8 cellular contexts compared by ENCODE assay signal in genomic region chr14:24441904-24442239, GRCh38. TPM values are rescaled to one million over a fixed set of nuclear protein-coding genes. Genes with fewer than 3 reads are reported as not detected.
A peak's percentile ranks its signal among the peaks of the same experiment; 100 is the strongest.
DNase-seq lines count a peak whose midpoint lies in the region; ATAC-seq and TF ChIP-seq lines count a peak whose summit lies in the region.

No MANE protein-coding gene starts in this region.

- H3K36me3 Mint-ChIP-seq in activated naive CD4-positive, alpha-beta T cell treated with anti-CD3 and anti-CD28 coated beads for 36 hours (ENCODE audit: low read depth): peaks cover 28% of the 10 kb centered on the region
- H3K36me3 Mint-ChIP-seq in osteocyte (ENCODE audit: unreplicated experiment): peaks cover 30% of the 10 kb centered on the region

- H3K27ac ChIP-seq in PC-9 (peak overlapping the region; percentile 96), epithelial cell of prostate (peak overlapping the region; percentile 98)

- POLR2A ChIA-PET in PC-9 (lab: Charles Lee; ENCODE audit: unreplicated experiment): interaction anchor here (0.6 to 1.1 kb wide), 4 partner anchors 108 to 352 kb away, joined by 3 to 6 read pairs (median 4); no protein-coding TSS in a partner anchor

- peaks cover 24% of the 10 kb centered on the region for H3F3A ChIP-seq in PC-9 (ENCODE audit: insufficient read depth, low read depth)

- no peaks in the 10 kb centered on the region for H3K9me3 ChIP-seq in PC-9 (ENCODE audit: insufficient read depth, low read depth)

- no peak for ATAC-seq in GM18502 (IDR thresholded peaks at IDR 0.05; ENCODE audit: poor library complexity, unreplicated experiment)

- peak overlapping the region; percentile 98 for H3K27ac Mint-ChIP-seq in activated naive CD4-positive, alpha-beta T cell treated with anti-CD3 and anti-CD28 coated beads for 36 hours
- H3K27ac Mint-ChIP-seq in osteocyte (ENCODE audit: unreplicated experiment): peak overlapping the region; percentile 100

- no peaks in the 10 kb centered on the region for H3K9me3 Mint-ChIP-seq in activated naive CD4-positive, alpha-beta T cell treated with anti-CD3 and anti-CD28 coated beads for 36 hours
- no peaks in the 10 kb centered on the region for H3K9me3 Mint-ChIP-seq in osteocyte (ENCODE audit: unreplicated experiment)

- H4K20me1 ChIP-seq in PC-9 (ENCODE audit: insufficient read depth): no peaks in the 10 kb centered on the region

- peak; percentile 36 for DNase-seq in activated naive CD4-positive, alpha-beta T cell treated with anti-CD3 and anti-CD28 coated beads for 36 hours
- no peak for DNase-seq in activated naive CD4-positive, alpha-beta T cell treated with anti-CD3 and anti-CD28 coated beads, Interleukin-2, amount 50 U/mL, for 16 hours
- DNase-seq in PC-9: no peak
- no peak for DNase-seq in epithelial cell of prostate (ENCODE audit: low read depth, low spot score)
- DNase-seq in osteocyte (ENCODE audit: extremely low spot score, unreplicated experiment): no peak
- DNase-seq in NCI-H146 (lab: John Stamatoyannopoulos, UW): no peak
- no peak for DNase-seq in stimulated activated CD4-positive, alpha-beta T cell treated with anti-CD3 and anti-CD28 coated beads, Interleukin-4, amount 100 ng/mL, for 1 hour

- intact Hi-C loops in activated naive CD4-positive, alpha-beta T cell treated with anti-CD3 and anti-CD28 coated beads for 36 hours (cut with micrococcal nuclease): loop anchor here (1.0 to 5.0 kb wide), 17 partner anchors 11 to 973 kb away; partner anchors contain the start of genes CARMIL3, CHMP4A, DCAF11 and EMC9
- intact Hi-C loops in PC-9 (cut with micrococcal nuclease; ENCODE audit: unreplicated experiment): no loop called here

- H3K4me1 Mint-ChIP-seq in activated naive CD4-positive, alpha-beta T cell treated with anti-CD3 and anti-CD28 coated beads for 36 hours (ENCODE audit: low read depth): peaks cover 45% of the 10 kb centered on the region
- peaks cover 24% of the 10 kb centered on the region for H3K4me1 Mint-ChIP-seq in osteocyte (ENCODE audit: unreplicated experiment)

- H3K4me3 Mint-ChIP-seq in activated naive CD4-positive, alpha-beta T cell treated with anti-CD3 and anti-CD28 coated beads for 36 hours: peak overlapping the region; percentile 89
- peak overlapping the region; percentile 89 for H3K4me3 Mint-ChIP-seq in osteocyte (ENCODE audit: unreplicated experiment)

- no peaks in the 10 kb centered on the region for H3K27me3 ChIP-seq in PC-9 (ENCODE audit: insufficient read depth, low read depth)

- no peaks in the 10 kb centered on the region for H3K36me3 ChIP-seq in PC-9 (ENCODE audit: low read depth)

- TF ChIP-seq CTCF in PC-9 (conservative IDR thresholded peaks at IDR 0.05): no peak
- TF ChIP-seq CTCF in osteocyte (IDR thresholded peaks at IDR 0.05): no peak

- H3K9me2 ChIP-seq in PC-9 (ENCODE audit: insufficient read depth): no peaks in the 10 kb centered on the region

- no peaks in the 10 kb centered on the region for H3K27me3 Mint-ChIP-seq in activated naive CD4-positive, alpha-beta T cell treated with anti-CD3 and anti-CD28 coated beads for 36 hours (ENCODE audit: low read depth)
- H3K27me3 Mint-ChIP-seq in osteocyte (ENCODE audit: unreplicated experiment): no peaks in the 10 kb centered on the region

- H2AFZ ChIP-seq in PC-9: 0 out of 2 replicates have a peak overlapping the region, but pooled peaks have one; percentile 49

- CTCF ChIA-PET in activated naive CD4-positive, alpha-beta T cell treated with anti-CD3 and anti-CD28 coated beads for 36 hours (lab: Charles Lee): interaction anchor here (0.6 to 5.4 kb wide), 11 partner anchors 9 to 218 kb away, joined by 3 to 63 read pairs (median 5); partner anchors contain the start of genes CBLN3, DHRS1, KHNYN and NOP9
- CTCF ChIA-PET in PC-9 (lab: Charles Lee): interaction anchor here (0.8 to 0.9 kb wide), 2 partner anchors 110 to 199 kb away, joined by 3 read pairs; partner anchors contain the start of gene TINF2

- H3K4me1 ChIP-seq in PC-9 (replicated peaks; ENCODE audit: insufficient read depth): no peaks in the 10 kb centered on the region

- peak overlapping the region; percentile 93 for H3K4me2 ChIP-seq in PC-9

- peak overlapping the region; percentile 86 for H3K4me3 ChIP-seq in PC-9

- BruUV-seq in PC-9 (replicated peaks; lab: Mats Ljungman, UMichigan): no TSS peak

- H3K79me2 ChIP-seq in PC-9 (ENCODE audit: low read depth): peaks cover 15% of the 10 kb centered on the region; the same call in 1 of the 2 replicates

RNA-seq across cellular contexts. Expression of gene SDR39U1, which starts 0.7 kb away (rescaled TPM):
- total RNA-seq in activated naive CD4-positive, alpha-beta T cell treated with anti-CD3 and anti-CD28 coated beads for 36 hours: 10 to 100 TPM; 70.5 to 72.4 TPM
- 14.8 and 17.2 TPM in 2 replicates for total RNA-seq in PC-9 (2021)
- 53.9 and 54.6 TPM in 2 replicates for total RNA-seq in osteocyte

RNA-seq across cellular contexts. Expression of gene KHNYN, which starts 12.1 kb away (rescaled TPM):
- 10 to 100 TPM; 59.8 to 62.5 TPM for total RNA-seq in activated naive CD4-positive, alpha-beta T cell treated with anti-CD3 and anti-CD28 coated beads for 36 hours
- total RNA-seq in PC-9 (2021) (51.5 and 53.4 TPM in 2 replicates), osteocyte (59.9 and 60.9 TPM in 2 replicates)

RNA-seq across cellular contexts. Expression of gene CBLN3, which starts 12.4 kb away (rescaled TPM):
- total RNA-seq in activated naive CD4-positive, alpha-beta T cell treated with anti-CD3 and anti-CD28 coated beads for 36 hours: 1 to 10 TPM; 7.7 to 8.6 TPM
- total RNA-seq in PC-9 (2021): 7.6 and 8.3 TPM in 2 replicates
- total RNA-seq in osteocyte: 5.5 and 6.1 TPM in 2 replicates

RNA-seq across cellular contexts. Expression of gene NYNRIN, which starts 43.1 kb away (rescaled TPM):
- under 1 TPM in 1 of 2 experiments, not detected in 1; 0.02 TPM for total RNA-seq in activated naive CD4-positive, alpha-beta T cell treated with anti-CD3 and anti-CD28 coated beads for 36 hours
- total RNA-seq in PC-9 (2021) (15.1 and 17.7 TPM in 2 replicates), osteocyte (39.6 and 40.2 TPM in 2 replicates)
